Comparison of ENCODE assay signal across 1 cellular context in genomic region chr19:50511069-50511822, GRCh38.
TF ChIP-seq lines count a peak whose summit lies in the region.

A gene with protein sequence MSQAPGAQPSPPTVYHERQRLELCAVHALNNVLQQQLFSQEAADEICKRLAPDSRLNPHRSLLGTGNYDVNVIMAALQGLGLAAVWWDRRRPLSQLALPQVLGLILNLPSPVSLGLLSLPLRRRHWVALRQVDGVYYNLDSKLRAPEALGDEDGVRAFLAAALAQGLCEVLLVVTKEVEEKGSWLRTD (minus strand): TSS chr19:50511191. CDS start chr19:50510431, 760 bp downstream.

TF ChIP-seq in HEK293, 187 proteins besides CTCF, POLR2A, EP300 and RAD21 (continued from another document):
- TF ChIP-seq, protein P1, sequence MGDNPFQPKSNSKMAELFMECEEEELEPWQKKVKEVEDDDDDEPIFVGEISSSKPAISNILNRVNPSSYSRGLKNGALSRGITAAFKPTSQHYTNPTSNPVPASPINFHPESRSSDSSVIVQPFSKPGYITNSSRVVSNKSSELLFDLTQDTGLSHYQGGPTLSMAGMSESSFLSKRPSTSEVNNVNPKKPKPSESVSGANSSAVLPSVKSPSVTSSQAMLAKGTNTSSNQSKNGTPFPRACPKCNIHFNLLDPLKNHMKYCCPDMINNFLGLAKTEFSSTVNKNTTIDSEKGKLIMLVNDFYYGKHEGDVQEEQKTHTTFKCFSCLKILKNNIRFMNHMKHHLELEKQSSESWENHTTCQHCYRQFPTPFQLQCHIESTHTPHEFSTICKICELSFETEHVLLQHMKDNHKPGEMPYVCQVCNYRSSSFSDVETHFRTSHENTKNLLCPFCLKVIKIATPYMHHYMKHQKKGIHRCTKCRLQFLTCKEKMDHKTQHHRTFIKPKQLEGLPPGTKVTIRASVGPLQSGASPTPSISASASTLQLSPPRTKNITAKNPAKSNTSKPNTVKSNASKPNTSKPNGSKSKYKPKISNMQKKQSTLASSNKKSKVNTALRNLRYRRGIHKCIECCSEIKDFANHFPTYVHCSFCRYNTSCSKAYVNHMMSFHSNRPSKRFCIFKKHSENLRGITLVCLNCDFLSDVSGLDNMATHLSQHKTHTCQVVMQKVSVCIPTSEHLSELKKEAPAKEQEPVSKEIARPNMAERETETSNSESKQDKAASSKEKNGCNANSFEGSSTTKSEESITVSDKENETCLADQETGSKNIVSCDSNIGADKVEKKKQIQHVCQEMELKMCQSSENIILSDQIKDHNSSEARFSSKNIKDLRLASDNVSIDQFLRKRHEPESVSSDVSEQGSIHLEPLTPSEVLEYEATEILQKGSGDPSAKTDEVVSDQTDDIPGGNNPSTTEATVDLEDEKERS (tag by site-specific recombination; IDR thresholded peaks at IDR 0.05): peak; percentile 66; the same call in 1 of the 2 replicates
- TF ChIP-seq ZNF239 (tag by site-specific recombination; IDR thresholded peaks at IDR 0.05) (peak; percentile 76; the same call in 1 of the 2 replicates), ZNF692 (tag by site-specific recombination; IDR thresholded peaks at IDR 0.05) (peak; percentile 74), ZBTB21 (tag by site-specific recombination; IDR thresholded peaks at IDR 0.05) (peak; percentile 100), ZNF624 (tag by site-specific recombination; IDR thresholded peaks at IDR 0.05) (no peak), SP2 (tag by site-specific recombination; IDR thresholded peaks at IDR 0.05) (peak; percentile 82), ZNF629 (tag by site-specific recombination; IDR thresholded peaks at IDR 0.05) (peak; percentile 100), ZBTB20 (tag by site-specific recombination; IDR thresholded peaks at IDR 0.05) (peak; percentile 91), GLI4 (tag by site-specific recombination; IDR thresholded peaks at IDR 0.05) (peak; percentile 48; the same call in 1 of the 2 replicates)
